In genomic region chr6:33132121-33132524, GRCh38 we compare ENCODE assay signal across 1 cellular context.
TF ChIP-seq lines count a peak whose summit lies in the region.

No MANE protein-coding gene starts in this region.

TF ChIP-seq in GM12878, 131 proteins besides CTCF, POLR2A, EP300 and RAD21:
- TF ChIP-seq BRCA1 (IDR thresholded peaks at IDR 0.05; ENCODE audit: low read depth, low read length) = no peak
- TF ChIP-seq SRF (IDR thresholded peaks at IDR 0.05; ENCODE audit: low read depth in 2 of 2, low read length in 2 of 2) = no peak
- TF ChIP-seq, protein P1, sequence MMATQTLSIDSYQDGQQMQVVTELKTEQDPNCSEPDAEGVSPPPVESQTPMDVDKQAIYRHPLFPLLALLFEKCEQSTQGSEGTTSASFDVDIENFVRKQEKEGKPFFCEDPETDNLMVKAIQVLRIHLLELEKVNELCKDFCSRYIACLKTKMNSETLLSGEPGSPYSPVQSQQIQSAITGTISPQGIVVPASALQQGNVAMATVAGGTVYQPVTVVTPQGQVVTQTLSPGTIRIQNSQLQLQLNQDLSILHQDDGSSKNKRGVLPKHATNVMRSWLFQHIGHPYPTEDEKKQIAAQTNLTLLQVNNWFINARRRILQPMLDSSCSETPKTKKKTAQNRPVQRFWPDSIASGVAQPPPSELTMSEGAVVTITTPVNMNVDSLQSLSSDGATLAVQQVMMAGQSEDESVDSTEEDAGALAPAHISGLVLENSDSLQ (IDR thresholded peaks at IDR 0.05) = peak; percentile 91
- TF ChIP-seq RUNX3 (IDR thresholded peaks at IDR 0.05; ENCODE audit: low read length) = no peak
- TF ChIP-seq, protein P2, sequence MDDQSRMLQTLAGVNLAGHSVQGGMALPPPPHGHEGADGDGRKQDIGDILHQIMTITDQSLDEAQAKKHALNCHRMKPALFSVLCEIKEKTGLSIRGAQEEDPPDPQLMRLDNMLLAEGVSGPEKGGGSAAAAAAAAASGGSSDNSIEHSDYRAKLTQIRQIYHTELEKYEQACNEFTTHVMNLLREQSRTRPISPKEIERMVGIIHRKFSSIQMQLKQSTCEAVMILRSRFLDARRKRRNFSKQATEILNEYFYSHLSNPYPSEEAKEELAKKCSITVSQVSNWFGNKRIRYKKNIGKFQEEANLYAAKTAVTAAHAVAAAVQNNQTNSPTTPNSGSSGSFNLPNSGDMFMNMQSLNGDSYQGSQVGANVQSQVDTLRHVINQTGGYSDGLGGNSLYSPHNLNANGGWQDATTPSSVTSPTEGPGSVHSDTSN (IDR thresholded peaks at IDR 0.05; ENCODE audit: insufficient replicate concordance, low read depth, low read length) = peak; percentile 43
- TF ChIP-seq NKRF (conservative IDR thresholded peaks at IDR 0.05) = no peak
